16 cellular contexts compared by ENCODE assay signal in the genomic region with DNA sequence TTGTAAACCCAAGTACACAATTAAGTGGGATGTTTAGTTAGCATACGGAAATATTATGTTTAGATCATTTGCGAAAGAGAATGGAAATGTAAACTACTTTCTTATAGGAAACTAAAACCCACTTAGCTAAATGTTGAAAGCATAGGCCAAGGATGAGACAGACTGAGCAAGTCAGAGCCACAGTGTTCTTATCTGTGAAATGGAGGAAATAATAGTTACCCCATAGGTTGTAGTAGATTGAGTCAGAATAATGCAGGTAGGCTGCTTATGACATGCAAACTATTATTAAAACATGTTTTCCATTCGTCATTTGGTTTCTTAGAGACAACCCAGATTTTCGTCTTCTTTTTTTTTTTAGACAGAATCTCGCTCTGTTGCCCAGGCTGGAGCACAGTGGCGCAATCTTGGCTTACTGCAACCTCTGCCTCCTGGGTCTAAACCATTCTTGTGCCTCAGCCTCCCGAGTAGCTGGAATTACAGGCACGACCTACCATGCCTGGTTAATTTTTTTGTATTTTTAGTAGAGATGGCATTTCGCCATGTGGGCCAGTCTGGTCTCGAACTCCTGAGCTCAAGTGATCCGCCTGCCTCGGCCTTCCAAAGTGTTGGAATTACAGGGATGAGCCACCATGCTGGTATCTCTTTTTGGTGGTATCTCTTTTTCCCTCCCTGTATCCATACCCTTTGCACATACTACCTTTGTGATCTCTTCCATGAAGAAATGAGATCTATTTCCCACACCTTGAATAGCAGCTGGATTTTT.
DNase-seq lines count a peak whose midpoint lies in the region; ATAC-seq, FAIRE-seq and TF ChIP-seq lines count a peak whose summit lies in the region.
"Had no signal": no experiment of that assay in that cellular context is flagged by ENCODE, and none has a peak within 500 bp of the region (broad histone marks: within the 10 kb centered on the region; RNA-seq: fewer than 3 reads in every experiment).

No MANE protein-coding gene starts in this region.

- H3K27ac Mint-ChIP-seq in activated CD4-positive, alpha-beta T cell treated with anti-CD3 and anti-CD28 coated beads for 36 hours = no peak overlapping the region
- no peak overlapping the region for H3K27ac Mint-ChIP-seq in activated CD4-positive, alpha-beta T cell treated with anti-CD3 and anti-CD28 coated beads, Interleukin-2, amount 10 ng/mL, durations not matched to agents 24 days and 14 days
- no peak overlapping the region for H3K27ac Mint-ChIP-seq in stimulated activated effector memory CD8-positive, alpha-beta T cell treated with anti-CD3 and anti-CD28 coated beads, Interleukin-12 subunit alpha, Interleukin-12 subunit beta, amount 100 ng/mL, for 72 hours
- H3K27ac Mint-ChIP-seq: activated naive CD4-positive, alpha-beta T cell treated with anti-CD3 and anti-CD28 coated beads for 36 hours had no signal

- no peaks in the 10 kb centered on the region for H4K20me1 ChIP-seq in endothelial cell of umbilical vein (replicated peaks; ENCODE audit: control insufficient read depth, extremely low read depth, insufficient read depth, low read length)

- POLR2A ChIA-PET in activated CD4-positive, alpha-beta T cell treated with anti-CD3 and anti-CD28 coated beads for 36 hours (lab: Charles Lee) = interaction anchor here (0.6 kb wide), 1 partner anchor 1846 kb away, joined by 5 read pairs; no protein-coding TSS in a partner anchor
- POLR2A ChIA-PET in endothelial cell of umbilical vein (lab: Charles Lee) = interaction anchor here (1.1 to 1.3 kb wide), 2 partner anchors 76 to 197 kb away, joined by 3 read pairs; a partner anchor contains a TSS

- no peak for DNase-seq in activated CD4-positive, alpha-beta T cell treated with anti-CD3 and anti-CD28 coated beads for 36 hours
- no peak for DNase-seq in activated CD4-positive, alpha-beta T cell treated with anti-CD3 and anti-CD28 coated beads, Interleukin-2, amount 10 ng/mL, durations not matched to agents 24 days and 14 days
- DNase-seq in SK-N-MC (ENCODE audit: low read depth, low spot score) = no peak
- no peak for DNase-seq in endothelial cell of umbilical vein (ENCODE audit: low read depth, low spot score)
- no peak for DNase-seq in stimulated activated effector memory CD8-positive, alpha-beta T cell treated with anti-CD3 and anti-CD28 coated beads, Interleukin-12 subunit alpha, Interleukin-12 subunit beta, amount 100 ng/mL, for 72 hours (ENCODE audit: low spot score in 2 of 2)
- DNase-seq in substantia nigra (lab: John Stamatoyannopoulos, UW) = no peak
- DNase-seq in heart right ventricle = no peak
- DNase-seq: activated naive CD4-positive, alpha-beta T cell treated with anti-CD3 and anti-CD28 coated beads for 36 hours; KBM-7; stimulated activated naive CD4-positive, alpha-beta T cell; T-helper 17 cell had no signal

- TF ChIP-seq POLR2A in endothelial cell of umbilical vein (IDR thresholded peaks at IDR 0.05; ENCODE audit: low read depth, low read length) = no peak

- H3K9ac ChIP-seq in SK-N-MC (ENCODE audit: insufficient read length) (no peak overlapping the region), endothelial cell of umbilical vein (replicated peaks; ENCODE audit: extremely low read depth, insufficient read depth, low read length) (no peak overlapping the region)

- dilution Hi-C loops in endothelial cell of umbilical vein (cut with MboI; ENCODE audit: extremely low pct_ligation_motif_present, low sequenced_read_pairs) = no loop called here

- 94 to 95% methylated on average over 12 of the region's 12 CpGs for WGBS in heart right ventricle, 2 donors

- no peaks in the 10 kb centered on the region for H3K9me3 ChIP-seq in SK-N-MC (ENCODE audit: low read depth, low read length)
- H3K9me3 ChIP-seq in endothelial cell of umbilical vein (replicated peaks; ENCODE audit: control insufficient read depth, insufficient read depth, low read length) = no peaks in the 10 kb centered on the region
- no peaks in the 10 kb centered on the region for H3K9me3 ChIP-seq in heart right ventricle

- no peak overlapping the region for H3K4me2 ChIP-seq in endothelial cell of umbilical vein (ENCODE audit: insufficient read depth, low read length)

- BruUV-seq in endothelial cell of umbilical vein (replicated peaks; lab: Mats Ljungman, UMichigan) = no TSS peak

- H3K27ac ChIP-seq in SK-N-MC (peak overlapping the region; percentile 76), endothelial cell of umbilical vein (ENCODE audit: insufficient read depth, low read depth, low read length) (peak overlapping the region; percentile 5), substantia nigra (ENCODE audit: low read depth, low read length, poor library complexity, severe bottlenecking) (no peak overlapping the region), heart right ventricle (no peak overlapping the region)

- no peaks in the 10 kb centered on the region for H3K79me2 ChIP-seq in endothelial cell of umbilical vein (ENCODE audit: control insufficient read depth, insufficient read depth, low read length)

- no peaks in the 10 kb centered on the region for H3K36me3 Mint-ChIP-seq in activated CD4-positive, alpha-beta T cell treated with anti-CD3 and anti-CD28 coated beads for 36 hours (ENCODE audit: low read depth)
- H3K36me3 Mint-ChIP-seq in activated CD4-positive, alpha-beta T cell treated with anti-CD3 and anti-CD28 coated beads, Interleukin-2, amount 10 ng/mL, durations not matched to agents 24 days and 14 days (ENCODE audit: low read depth) = no peaks in the 10 kb centered on the region
- no peaks in the 10 kb centered on the region for H3K36me3 Mint-ChIP-seq in stimulated activated effector memory CD8-positive, alpha-beta T cell treated with anti-CD3 and anti-CD28 coated beads, Interleukin-12 subunit alpha, Interleukin-12 subunit beta, amount 100 ng/mL, for 72 hours

- no peaks in the 10 kb centered on the region for H3K36me3 ChIP-seq in SK-N-MC (ENCODE audit: insufficient read depth, low read length)
- no peaks in the 10 kb centered on the region for H3K36me3 ChIP-seq in endothelial cell of umbilical vein (ENCODE audit: control insufficient read depth in 2 of 2, extremely low read depth in 1 of 2, insufficient read depth in 2 of 2, low read length in 2 of 2)
- H3K36me3 ChIP-seq in heart right ventricle = no peaks in the 10 kb centered on the region

- H2AFZ ChIP-seq in endothelial cell of umbilical vein (ENCODE audit: low read depth, low read length) = no peak overlapping the region

- H3K4me1 ChIP-seq in endothelial cell of umbilical vein (ENCODE audit: control insufficient read depth, extremely low read depth, insufficient read depth, low read length) = peaks cover 28% of the 10 kb centered on the region
- H3K4me1 ChIP-seq in heart right ventricle = peaks cover 0 to 25% (median 0%) of the 10 kb centered on the region in 9 donors

- no peaks in the 10 kb centered on the region for H3K9me3 Mint-ChIP-seq in activated CD4-positive, alpha-beta T cell treated with anti-CD3 and anti-CD28 coated beads for 36 hours (ENCODE audit: low read depth)
- H3K9me3 Mint-ChIP-seq in activated CD4-positive, alpha-beta T cell treated with anti-CD3 and anti-CD28 coated beads, Interleukin-2, amount 10 ng/mL, durations not matched to agents 24 days and 14 days = no peaks in the 10 kb centered on the region
- H3K9me3 Mint-ChIP-seq in stimulated activated effector memory CD8-positive, alpha-beta T cell treated with anti-CD3 and anti-CD28 coated beads, Interleukin-12 subunit alpha, Interleukin-12 subunit beta, amount 100 ng/mL, for 72 hours = no peaks in the 10 kb centered on the region
- H3K9me3 Mint-ChIP-seq: activated naive CD4-positive, alpha-beta T cell treated with anti-CD3 and anti-CD28 coated beads for 36 hours; nephron had no signal

- H3K4me1 Mint-ChIP-seq in activated CD4-positive, alpha-beta T cell treated with anti-CD3 and anti-CD28 coated beads for 36 hours = peaks cover 28% of the 10 kb centered on the region
- H3K4me1 Mint-ChIP-seq in activated CD4-positive, alpha-beta T cell treated with anti-CD3 and anti-CD28 coated beads, Interleukin-2, amount 10 ng/mL, durations not matched to agents 24 days and 14 days = peaks cover 18% of the 10 kb centered on the region
- no peaks in the 10 kb centered on the region for H3K4me1 Mint-ChIP-seq in stimulated activated effector memory CD8-positive, alpha-beta T cell treated with anti-CD3 and anti-CD28 coated beads, Interleukin-12 subunit alpha, Interleukin-12 subunit beta, amount 100 ng/mL, for 72 hours

- ATAC-seq in activated CD4-positive, alpha-beta T cell treated with anti-CD3 and anti-CD28 coated beads for 36 hours = peak; percentile 89
- ATAC-seq in stimulated activated effector memory CD8-positive, alpha-beta T cell treated with anti-CD3 and anti-CD28 coated beads, Interleukin-12 subunit alpha, Interleukin-12 subunit beta, amount 100 ng/mL, for 72 hours = peak; percentile 73
- ATAC-seq in heart right ventricle = no peak
- ATAC-seq in GM19351 (IDR thresholded peaks at IDR 0.05; ENCODE audit: unreplicated experiment) = no peak
- ATAC-seq: sciatic nerve, T-helper 17 cell had no signal

- no peak for TF ChIP-seq CTCF in endothelial cell of umbilical vein (IDR thresholded peaks at IDR 0.05; ENCODE audit: extremely low read depth in 1 of 2, insufficient read depth in 1 of 2, low read depth in 1 of 2, low read length in 2 of 2)
- TF ChIP-seq CTCF in heart right ventricle (IDR thresholded peaks at IDR 0.05) = no peak

- FAIRE-seq in endothelial cell of umbilical vein (lab: Jason Lieb, UNC) = no peak
- FAIRE-seq: colon, GM18507 had no signal

- CTCF ChIA-PET in activated CD4-positive, alpha-beta T cell treated with anti-CD3 and anti-CD28 coated beads for 36 hours (lab: Charles Lee) = interaction anchor here (0.6 to 1.2 kb wide), 3 partner anchors 16 to 770 kb away, joined by 3 to 4 read pairs (median 3); no protein-coding TSS in a partner anchor
- CTCF ChIA-PET in endothelial cell of umbilical vein (lab: Charles Lee) = interaction anchor here (1.0 to 2.1 kb wide), 5 partner anchors 68 to 150 kb away, joined by 3 to 10 read pairs (median 3); no protein-coding TSS in a partner anchor

- intact Hi-C loops in activated CD4-positive, alpha-beta T cell treated with anti-CD3 and anti-CD28 coated beads for 36 hours (cut with DNase I, micrococcal nuclease) = loop anchor here in 1 of 2 experiments (5.0 kb wide), 1 partner anchor 38 kb away; no protein-coding TSS in a partner anchor
- intact Hi-C loops in activated CD4-positive, alpha-beta T cell treated with anti-CD3 and anti-CD28 coated beads, Interleukin-2, amount 10 ng/mL, durations not matched to agents 24 days and 14 days (cut with micrococcal nuclease) = no loop called here
- intact Hi-C loops in endothelial cell of umbilical vein (cut with micrococcal nuclease) = loop anchor here (5.0 kb wide), 1 partner anchor 53 kb away; no protein-coding TSS in a partner anchor
- intact Hi-C loops in heart right ventricle (cut with DNase I) = loop anchor here in 1 of 10 donors (10.0 kb wide), 1 partner anchor 65 kb away; no protein-coding TSS in a partner anchor

- H3K9me1 ChIP-seq in endothelial cell of umbilical vein (replicated peaks; ENCODE audit: control insufficient read depth, extremely low read depth, insufficient read depth, low read length) = no peaks in the 10 kb centered on the region

- H3K4me3 Mint-ChIP-seq in activated CD4-positive, alpha-beta T cell treated with anti-CD3 and anti-CD28 coated beads for 36 hours = no peak overlapping the region
- no peak overlapping the region for H3K4me3 Mint-ChIP-seq in activated CD4-positive, alpha-beta T cell treated with anti-CD3 and anti-CD28 coated beads, Interleukin-2, amount 10 ng/mL, durations not matched to agents 24 days and 14 days
- H3K4me3 Mint-ChIP-seq in stimulated activated effector memory CD8-positive, alpha-beta T cell treated with anti-CD3 and anti-CD28 coated beads, Interleukin-12 subunit alpha, Interleukin-12 subunit beta, amount 100 ng/mL, for 72 hours = no peak overlapping the region
- H3K4me3 Mint-ChIP-seq: activated naive CD4-positive, alpha-beta T cell treated with anti-CD3 and anti-CD28 coated beads for 36 hours; nephron; T-helper 17 cell had no signal

- H3K27me3 ChIP-seq in endothelial cell of umbilical vein (ENCODE audit: control insufficient read depth in 2 of 2, insufficient read depth in 2 of 2, low read length in 2 of 2) (no peaks in the 10 kb centered on the region), heart right ventricle (no peaks in the 10 kb centered on the region)

- H3K4me3 ChIP-seq in SK-N-MC = no peak overlapping the region
- no peak overlapping the region for H3K4me3 ChIP-seq in endothelial cell of umbilical vein (replicated peaks in 1 of 3; ENCODE audit: insufficient read depth in 1 of 3, low read depth in 1 of 3, low read length in 3 of 3)
- no peak overlapping the region for H3K4me3 ChIP-seq in heart right ventricle

- H3K27me3 Mint-ChIP-seq in activated CD4-positive, alpha-beta T cell treated with anti-CD3 and anti-CD28 coated beads for 36 hours = no peaks in the 10 kb centered on the region
- H3K27me3 Mint-ChIP-seq in activated CD4-positive, alpha-beta T cell treated with anti-CD3 and anti-CD28 coated beads, Interleukin-2, amount 10 ng/mL, durations not matched to agents 24 days and 14 days = no peaks in the 10 kb centered on the region
- H3K27me3 Mint-ChIP-seq: T-helper 17 cell had no signal

Comparison
In these comparisons a context has a peak if more than half of its experiments do, and no peak if none do; other contexts are left out.
1. ATAC-seq: peak in activated CD4-positive, alpha-beta T cell treated with anti-CD3 and anti-CD28 coated beads for 36 hours (single experiment) and stimulated activated effector memory CD8-positive, alpha-beta T cell treated with anti-CD3 and anti-CD28 coated beads, Interleukin-12 subunit alpha, Interleukin-12 subunit beta, amount 100 ng/mL, for 72 hours (single experiment); none in heart right ventricle (0 of 8) and GM19351 (single experiment).
2. H3K27ac ChIP-seq: peak in SK-N-MC (single experiment) and endothelial cell of umbilical vein (single experiment); none in substantia nigra (single experiment) and heart right ventricle (0 of 10).